9 cellular contexts compared by ENCODE assay signal in the genomic region with DNA sequence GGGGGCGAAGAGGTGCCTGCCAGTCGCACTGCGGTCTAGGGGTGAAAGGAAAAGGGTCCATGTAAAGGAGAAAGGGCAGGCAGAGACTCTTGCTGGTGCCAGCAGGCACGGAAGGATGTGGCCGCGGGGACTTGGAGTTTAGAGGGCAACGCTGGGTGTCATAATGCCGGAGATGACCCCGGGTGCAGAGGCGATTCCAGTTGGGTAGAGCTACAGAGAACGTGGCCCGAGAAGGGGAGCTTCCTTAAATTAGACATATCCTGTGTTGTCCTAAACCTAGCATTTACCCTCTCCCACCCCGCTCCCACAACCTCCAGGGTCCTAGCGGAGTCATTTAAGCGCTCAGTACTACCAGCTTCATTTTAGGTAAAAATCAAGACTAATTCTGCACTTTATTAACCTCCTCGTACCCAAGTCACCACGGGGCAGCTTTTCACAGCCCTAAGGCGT.
DNase-seq lines count a peak whose midpoint lies in the region; ATAC-seq and TF ChIP-seq lines count a peak whose summit lies in the region.
"Had no signal": no experiment of that assay in that cellular context is flagged by ENCODE, and none has a peak within 500 bp of the region (broad histone marks: within the 10 kb centered on the region; RNA-seq: fewer than 3 reads in every experiment).

No MANE protein-coding gene starts in this region.

- H3K9ac ChIP-seq in BLaER1 treated with 17β-estradiol and CSF1 and Interleukin-3, amounts not matched to agents 10 nM and 100 nM = peak overlapping the region in 3 of 11 experiments; percentile 14 to 32 (median 22); a peak in 1 of 22 replicates

- peaks cover 76 to 89% (median 85%) of the 10 kb centered on the region in 3 donors for H3K27me3 Mint-ChIP-seq in naive B cell

- H3K36me3 Mint-ChIP-seq in naive B cell = peaks cover 5 to 14% of the 10 kb centered on the region in 2 donors

- peak overlapping the region; percentile 89 to 99 (median 96) for H3K4me2 ChIP-seq in BLaER1 treated with 17β-estradiol and CSF1 and Interleukin-3, amounts not matched to agents 10 nM and 100 nM

- intact Hi-C loops in ascending aorta (cut with DNase I) = loop anchor here (5.0 to 10.0 kb wide), 2 partner anchors 139 to 231 kb away; no protein-coding TSS in a partner anchor

- DNase-seq in HS-5 (ENCODE audit: low read depth) = peak; percentile 41
- no peak for DNase-seq in ascending aorta (ENCODE audit: low spot score in 2 of 2)
- no peak for DNase-seq in naive B cell
- no peak for DNase-seq in RKO (ENCODE audit: low spot score)
- no peak for DNase-seq in SIG-M5 treated with dmso at 0.1 percent for 504 hours (lab: John Stamatoyannopoulos, UW; ENCODE audit: unreplicated experiment)
- DNase-seq in COR-L47 (lab: John Stamatoyannopoulos, UW) = no peak
- no peak for DNase-seq in GM10266 (ENCODE audit: extremely low spot score)

- H4K20me1 ChIP-seq in BLaER1 treated with 17β-estradiol and CSF1 and Interleukin-3, amounts not matched to agents 10 nM and 100 nM = peaks cover 0 to 54% (median 34%) of the 10 kb centered on the region in 11 experiments; a peak in 16 of 22 replicates

- H3K4me3 Mint-ChIP-seq in naive B cell = peak overlapping the region; percentile 85 to 94 (median 91)

- H3K9me3 ChIP-seq in BLaER1 treated with 17β-estradiol and CSF1 and Interleukin-3, amounts not matched to agents 10 nM and 100 nM (replicated peaks in 1 of 11) = peaks cover 9 to 37% (median 30%) of the 10 kb centered on the region in 11 experiments
- no peaks in the 10 kb centered on the region for H3K9me3 ChIP-seq in ascending aorta
- H3K9me3 ChIP-seq: SJSA1 had no signal

- peaks cover 39 to 43% (median 42%) of the 10 kb centered on the region in 3 donors for H3K4me1 Mint-ChIP-seq in naive B cell

- no peaks in the 10 kb centered on the region for H3K36me3 ChIP-seq in BLaER1 treated with 17β-estradiol and CSF1 and Interleukin-3, amounts not matched to agents 10 nM and 100 nM
- H3K36me3 ChIP-seq in ascending aorta = no peaks in the 10 kb centered on the region
- H3K36me3 ChIP-seq: SJSA1 had no signal

- peaks cover 0 to 28% (median 14%) of the 10 kb centered on the region in 7 donors for H3K9me3 Mint-ChIP-seq in naive B cell

- ATAC-seq in naive B cell (ENCODE audit: low read depth in 2 of 2) = no peak

- H3K4me3 ChIP-seq in BLaER1 treated with 17β-estradiol and CSF1 and Interleukin-3, amounts not matched to agents 10 nM and 100 nM = peak overlapping the region; percentile 50 to 71 (median 59)
- H3K4me3 ChIP-seq in ascending aorta = peak overlapping the region; percentile 39 to 62
- H3K4me3 ChIP-seq: SJSA1 had no signal

- H3K27ac ChIP-seq in BLaER1 treated with 17β-estradiol and CSF1 and Interleukin-3, amounts not matched to agents 10 nM and 100 nM = no peak overlapping the region
- H3K27ac ChIP-seq in ascending aorta = no peak overlapping the region
- H3K27ac ChIP-seq: SJSA1 had no signal

- peaks cover 82 to 96% (median 91%) of the 10 kb centered on the region in 11 experiments for H3K27me3 ChIP-seq in BLaER1 treated with 17β-estradiol and CSF1 and Interleukin-3, amounts not matched to agents 10 nM and 100 nM
- H3K27me3 ChIP-seq in ascending aorta = peaks cover 24% of the 10 kb centered on the region

- TF ChIP-seq CTCF in ascending aorta (IDR thresholded peaks at IDR 0.05) = no peak
- TF ChIP-seq CTCF in GM10266 (IDR thresholded peaks at IDR 0.05; ENCODE audit: control insufficient read depth, insufficient read depth, low read depth, missing control alignments) = no peak

- peaks cover 44 to 52% (median 48%) of the 10 kb centered on the region in 10 experiments for H3K4me1 ChIP-seq in BLaER1 treated with 17β-estradiol and CSF1 and Interleukin-3, amounts not matched to agents 10 nM and 100 nM
- peaks cover 15 to 39% of the 10 kb centered on the region in 2 donors for H3K4me1 ChIP-seq in ascending aorta

- H3K27ac Mint-ChIP-seq in naive B cell = peak overlapping the region in 4 of 6 donors; percentile 18 to 90 (median 58)
